ENCODE assay signal across 22 cellular contexts in genomic region chr20:11853359-11853758, GRCh38.
"Had no signal": no experiment of that assay in that cellular context is flagged by ENCODE, and none has a peak within 500 bp of the region (broad histone marks: within the 10 kb centered on the region; RNA-seq: fewer than 3 reads in every experiment).

No MANE protein-coding gene starts in this region.

- H3K27ac ChIP-seq: colonic mucosa, right lobe of liver, transverse colon, vagina had no signal

- H3K36me3 Mint-ChIP-seq: activated CD8-positive, alpha-beta memory T cell treated with anti-CD3 and anti-CD28 coated beads, Interleukin-2, amount 10 ng/mL, durations not matched to agents 7 days and 5 days; activated naive CD4-positive, alpha-beta T cell treated with anti-CD3 and anti-CD28 coated beads, Interleukin-2, amount 10 ng/mL, durations not matched to agents 7 days and 5 days; brain; memory B cell; stimulated activated effector memory CD8-positive, alpha-beta T cell treated with anti-CD3 and anti-CD28 coated beads, Interleukin-12 subunit alpha, Interleukin-12 subunit beta, amount 100 ng/mL, for 72 hours had no signal

- H3K27me3 Mint-ChIP-seq: activated CD4-positive, alpha-beta T cell treated with anti-CD3 and anti-CD28 coated beads, Interleukin-2, amount 10 ng/mL, durations not matched to agents 7 days and 5 days; activated CD8-positive, alpha-beta memory T cell treated with anti-CD3 and anti-CD28 coated beads, Interleukin-2, amount 10 ng/mL, durations not matched to agents 7 days and 5 days; activated CD8-positive, alpha-beta T cell treated with anti-CD3 and anti-CD28 coated beads for 36 hours; activated naive CD4-positive, alpha-beta T cell treated with anti-CD3 and anti-CD28 coated beads, Interleukin-2, amount 10 ng/mL, durations not matched to agents 7 days and 5 days; memory B cell had no signal

- DNase-seq: activated CD4-positive, alpha-beta T cell treated with anti-CD3 and anti-CD28 coated beads, Interleukin-2, amount 10 ng/mL, durations not matched to agents 7 days and 5 days; activated CD8-positive, alpha-beta memory T cell treated with anti-CD3 and anti-CD28 coated beads, Interleukin-2, amount 10 ng/mL, durations not matched to agents 7 days and 5 days; activated CD8-positive, alpha-beta T cell treated with anti-CD3 and anti-CD28 coated beads for 36 hours; activated effector memory CD4-positive, alpha-beta T cell treated with anti-CD3 and anti-CD28 coated beads, Interleukin-2, amount 50 U/mL, for 16 hours; activated naive CD4-positive, alpha-beta T cell treated with anti-CD3 and anti-CD28 coated beads, Interleukin-2, amount 10 ng/mL, durations not matched to agents 7 days and 5 days; activated T-cell treated with anti-CD3 and anti-CD28 coated beads for 4 hours; anterior cingulate cortex; central memory CD4-positive, alpha-beta T cell; colonic mucosa; hippocampal formation; mucosa of descending colon; occipital lobe; posterior cingulate gyrus; right lobe of liver; small intestine; stimulated activated CD4-positive, alpha-beta T cell treated with anti-CD3 and anti-CD28 coated beads, Interleukin-2, amount 100 ng/mL, for 24 hours; transverse colon had no signal

- H3K9me3 ChIP-seq: colonic mucosa, mucosa of descending colon, right lobe of liver, transverse colon, vagina had no signal

- H3K27me3 ChIP-seq: colonic mucosa, right lobe of liver, transverse colon, vagina had no signal

- H3K4me1 ChIP-seq: right lobe of liver had no signal

- H3K9me3 Mint-ChIP-seq: activated CD4-positive, alpha-beta T cell treated with anti-CD3 and anti-CD28 coated beads, Interleukin-2, amount 10 ng/mL, durations not matched to agents 7 days and 5 days; activated naive CD4-positive, alpha-beta T cell treated with anti-CD3 and anti-CD28 coated beads, Interleukin-2, amount 10 ng/mL, durations not matched to agents 7 days and 5 days; brain; neural crest cell had no signal

- FAIRE-seq: small intestine had no signal

- H3K4me3 ChIP-seq: colonic mucosa, mucosa of descending colon, right lobe of liver, transverse colon, vagina had no signal

- H3K36me3 ChIP-seq: colonic mucosa, right lobe of liver, transverse colon, vagina had no signal

- H3K4me1 Mint-ChIP-seq: activated CD4-positive, alpha-beta T cell treated with anti-CD3 and anti-CD28 coated beads, Interleukin-2, amount 10 ng/mL, durations not matched to agents 7 days and 5 days; activated CD8-positive, alpha-beta memory T cell treated with anti-CD3 and anti-CD28 coated beads, Interleukin-2, amount 10 ng/mL, durations not matched to agents 7 days and 5 days; activated naive CD4-positive, alpha-beta T cell treated with anti-CD3 and anti-CD28 coated beads, Interleukin-2, amount 10 ng/mL, durations not matched to agents 7 days and 5 days; memory B cell; stimulated activated effector memory CD8-positive, alpha-beta T cell treated with anti-CD3 and anti-CD28 coated beads, Interleukin-12 subunit alpha, Interleukin-12 subunit beta, amount 100 ng/mL, for 72 hours had no signal

- H3K27ac Mint-ChIP-seq: activated CD4-positive, alpha-beta T cell treated with anti-CD3 and anti-CD28 coated beads, Interleukin-2, amount 10 ng/mL, durations not matched to agents 7 days and 5 days; activated CD8-positive, alpha-beta memory T cell treated with anti-CD3 and anti-CD28 coated beads, Interleukin-2, amount 10 ng/mL, durations not matched to agents 7 days and 5 days; activated CD8-positive, alpha-beta T cell treated with anti-CD3 and anti-CD28 coated beads for 36 hours; activated naive CD4-positive, alpha-beta T cell treated with anti-CD3 and anti-CD28 coated beads, Interleukin-2, amount 10 ng/mL, durations not matched to agents 7 days and 5 days; brain; memory B cell; stimulated activated effector memory CD8-positive, alpha-beta T cell treated with anti-CD3 and anti-CD28 coated beads, Interleukin-12 subunit alpha, Interleukin-12 subunit beta, amount 100 ng/mL, for 72 hours had no signal

- H3K4me3 Mint-ChIP-seq: activated CD4-positive, alpha-beta T cell treated with anti-CD3 and anti-CD28 coated beads, Interleukin-2, amount 10 ng/mL, durations not matched to agents 7 days and 5 days; activated CD8-positive, alpha-beta memory T cell treated with anti-CD3 and anti-CD28 coated beads, Interleukin-2, amount 10 ng/mL, durations not matched to agents 7 days and 5 days; activated CD8-positive, alpha-beta T cell treated with anti-CD3 and anti-CD28 coated beads for 36 hours; activated naive CD4-positive, alpha-beta T cell treated with anti-CD3 and anti-CD28 coated beads, Interleukin-2, amount 10 ng/mL, durations not matched to agents 7 days and 5 days; brain; memory B cell; neural crest cell; stimulated activated effector memory CD8-positive, alpha-beta T cell treated with anti-CD3 and anti-CD28 coated beads, Interleukin-12 subunit alpha, Interleukin-12 subunit beta, amount 100 ng/mL, for 72 hours had no signal
